In genomic region chr22:41369089-41369745, GRCh38 we compare ENCODE assay signal across 12 cellular contexts. TPM values are rescaled to one million over a fixed set of nuclear protein-coding genes. Genes with fewer than 3 reads are reported as not detected.
DNase-seq lines count a peak whose midpoint lies in the region; ATAC-seq lines count a peak whose summit lies in the region.
"Had no signal": no experiment of that assay in that cellular context is flagged by ENCODE, and none has a peak within 500 bp of the region (broad histone marks: within the 10 kb centered on the region; RNA-seq: fewer than 3 reads in every experiment).

No MANE protein-coding gene starts in this region.

- no peaks in the 10 kb centered on the region for H3K9me3 Mint-ChIP-seq in activated T-cell treated with anti-CD3 and anti-CD28 coated beads, Interleukin-2, amount 50 U/mL, for 4 hours
- H3K9me3 Mint-ChIP-seq: activated naive CD8-positive, alpha-beta T cell treated with anti-CD3 and anti-CD28 coated beads, Interleukin-2, amount 10 ng/mL, durations not matched to agents 7 days and 5 days had no signal

- peak; percentile 56 for DNase-seq in COLO668 (lab: John Stamatoyannopoulos, UW; ENCODE audit: unreplicated experiment)
- peak; percentile 92 for DNase-seq in NCI-H2171 treated with DMSO at 0.1 percent for 48 hours (lab: John Stamatoyannopoulos, UW)
- peak; percentile 58 for DNase-seq in globus pallidus (ENCODE audit: low spot score)
- no peak for DNase-seq in activated T-cell treated with anti-CD3 and anti-CD28 coated beads, Interleukin-2, amount 50 U/mL, for 4 hours
- no peak for DNase-seq in NCI-H774 (lab: John Stamatoyannopoulos, UW)
- no peak for DNase-seq in NCI-H748 treated with DMSO at 0.1 percent for 48 hours (lab: John Stamatoyannopoulos, UW)
- DNase-seq: activated CD8-positive, alpha-beta memory T cell treated with anti-CD3 and anti-CD28 coated beads, Interleukin-2, amount 10 ng/mL, durations not matched to agents 7 days and 5 days; activated naive CD8-positive, alpha-beta T cell treated with anti-CD3 and anti-CD28 coated beads, Interleukin-2, amount 10 ng/mL, durations not matched to agents 7 days and 5 days; mesenchymal stem cell had no signal

- H3K4me3 Mint-ChIP-seq in activated T-cell treated with anti-CD3 and anti-CD28 coated beads, Interleukin-2, amount 50 U/mL, for 4 hours, result no peak overlapping the region
- H3K4me3 Mint-ChIP-seq: activated CD8-positive, alpha-beta memory T cell treated with anti-CD3 and anti-CD28 coated beads, Interleukin-2, amount 10 ng/mL, durations not matched to agents 7 days and 5 days; activated naive CD8-positive, alpha-beta T cell treated with anti-CD3 and anti-CD28 coated beads, Interleukin-2, amount 10 ng/mL, durations not matched to agents 7 days and 5 days; CD14-positive monocyte had no signal

- no peaks in the 10 kb centered on the region for H3K27me3 Mint-ChIP-seq in activated T-cell treated with anti-CD3 and anti-CD28 coated beads, Interleukin-2, amount 50 U/mL, for 4 hours (ENCODE audit: low read depth)

- H3K4me3 ChIP-seq in rectal smooth muscle tissue (ENCODE audit: low read length), result peak overlapping the region; percentile 75

- no peaks in the 10 kb centered on the region for H3K4me1 Mint-ChIP-seq in activated T-cell treated with anti-CD3 and anti-CD28 coated beads, Interleukin-2, amount 50 U/mL, for 4 hours (ENCODE audit: low read depth)
- H3K4me1 Mint-ChIP-seq: activated CD8-positive, alpha-beta memory T cell treated with anti-CD3 and anti-CD28 coated beads, Interleukin-2, amount 10 ng/mL, durations not matched to agents 7 days and 5 days; activated naive CD8-positive, alpha-beta T cell treated with anti-CD3 and anti-CD28 coated beads, Interleukin-2, amount 10 ng/mL, durations not matched to agents 7 days and 5 days had no signal

- H3K4me1 ChIP-seq in rectal smooth muscle tissue (ENCODE audit: control insufficient read depth, insufficient read depth, low read length), result peaks cover 12% of the 10 kb centered on the region

- H3K36me3 ChIP-seq in rectal smooth muscle tissue (ENCODE audit: control insufficient read depth, insufficient read depth, low read length), result no peaks in the 10 kb centered on the region

- no peaks in the 10 kb centered on the region for H3K36me3 Mint-ChIP-seq in activated T-cell treated with anti-CD3 and anti-CD28 coated beads, Interleukin-2, amount 50 U/mL, for 4 hours (ENCODE audit: insufficient read depth)
- H3K36me3 Mint-ChIP-seq: activated CD8-positive, alpha-beta memory T cell treated with anti-CD3 and anti-CD28 coated beads, Interleukin-2, amount 10 ng/mL, durations not matched to agents 7 days and 5 days; activated naive CD8-positive, alpha-beta T cell treated with anti-CD3 and anti-CD28 coated beads, Interleukin-2, amount 10 ng/mL, durations not matched to agents 7 days and 5 days; CD14-positive monocyte had no signal

- no peak for ATAC-seq in activated T-cell treated with anti-CD3 and anti-CD28 coated beads, Interleukin-2, amount 50 U/mL, for 4 hours
- ATAC-seq in HG03139 (IDR thresholded peaks at IDR 0.05; ENCODE audit: unreplicated experiment), result no peak
- ATAC-seq: activated CD8-positive, alpha-beta memory T cell treated with anti-CD3 and anti-CD28 coated beads, Interleukin-2, amount 10 ng/mL, durations not matched to agents 7 days and 5 days had no signal

- H3K27me3 ChIP-seq in rectal smooth muscle tissue (ENCODE audit: control insufficient read depth, insufficient read depth, low read length), result no peaks in the 10 kb centered on the region

- H3K9ac ChIP-seq in rectal smooth muscle tissue (ENCODE audit: low read length), result no peak overlapping the region

- H3K27ac ChIP-seq in rectal smooth muscle tissue (ENCODE audit: low read depth, low read length), result no peak overlapping the region

RNA-seq across cellular contexts. Expression of gene TEF, which starts 12.5 kb away (rescaled TPM):
- 1 to 10 TPM; 2.9 to 3.6 (median 3.0) TPM for total RNA-seq in activated T-cell treated with anti-CD3 and anti-CD28 coated beads, Interleukin-2, amount 50 U/mL, for 4 hours

Comparison
In these comparisons a context has a peak if more than half of its experiments do, and no peak if none do; other contexts are left out.
1. DNase-seq: peak in COLO668 (single experiment), NCI-H2171 treated with DMSO at 0.1 percent for 48 hours (single experiment) and globus pallidus (single experiment); none in activated T-cell treated with anti-CD3 and anti-CD28 coated beads, Interleukin-2, amount 50 U/mL, for 4 hours (single experiment), NCI-H774 (single experiment) and NCI-H748 treated with DMSO at 0.1 percent for 48 hours (single experiment).